In genomic region chr4:148270600-148270999, GRCh38 we compare ENCODE assay signal across 28 cellular contexts.
A peak's percentile ranks its signal among the peaks of the same experiment; 100 is the strongest.
DNase-seq lines count a peak whose midpoint lies in the region; ATAC-seq and TF ChIP-seq lines count a peak whose summit lies in the region.
"Had no signal": no experiment of that assay in that cellular context is flagged by ENCODE, and none has a peak within 500 bp of the region (broad histone marks: within the 10 kb centered on the region; RNA-seq: fewer than 3 reads in every experiment).

No MANE protein-coding gene starts in this region.

- no peaks in the 10 kb centered on the region for H3K9me3 Mint-ChIP-seq in endothelial cell (ENCODE audit: unreplicated experiment)
- H3K9me3 Mint-ChIP-seq in naive thymus-derived CD8-positive, alpha-beta T cell: peaks cover 0 to 6% (median 0%) of the 10 kb centered on the region in 9 donors
- H3K9me3 Mint-ChIP-seq: activated naive CD8-positive, alpha-beta T cell treated with anti-CD3 and anti-CD28 coated beads for 36 hours; central memory CD8-positive, alpha-beta T cell had no signal

- no peaks in the 10 kb centered on the region for H3K27me3 ChIP-seq in left lung
- H3K27me3 ChIP-seq: dorsolateral prefrontal cortex, transverse colon had no signal

- H3K4me1 ChIP-seq in left lung: no peaks in the 10 kb centered on the region
- H3K4me1 ChIP-seq: HAP-1 had no signal

- no peak overlapping the region for H3K27ac ChIP-seq in left lung
- H3K27ac ChIP-seq: transverse colon had no signal

- intact Hi-C loops in left lung (cut with DNase I): no loop called here

- H3K27me3 Mint-ChIP-seq in endothelial cell (ENCODE audit: unreplicated experiment): no peaks in the 10 kb centered on the region
- no peaks in the 10 kb centered on the region for H3K27me3 Mint-ChIP-seq in naive thymus-derived CD8-positive, alpha-beta T cell
- H3K27me3 Mint-ChIP-seq: activated naive CD8-positive, alpha-beta T cell treated with anti-CD3 and anti-CD28 coated beads for 36 hours; central memory CD8-positive, alpha-beta T cell had no signal

- DNase-seq in COLO829 (ENCODE audit: low spot score) (peak; percentile 22), NCI-H226 (peak; percentile 65), endothelial cell (ENCODE audit: low spot score) (no peak), left lung (no peak), retina (no peak)
- DNase-seq in naive thymus-derived CD8-positive, alpha-beta T cell: no peak
- DNase-seq in stimulated activated CD4-positive, alpha-beta T cell treated with anti-CD3 and anti-CD28 coated beads, Interleukin-1b, Interleukin-23, amount 100 ng/mL, for 48 hours: no peak
- DNase-seq: activated CD4-positive, alpha-beta T cell treated with anti-CD3 and anti-CD28 coated beads for 1 hour; activated CD8-positive, alpha-beta T cell treated with anti-CD3 and anti-CD28 coated beads, Interleukin-2, amount 10 ng/mL, durations not matched to agents 7 days and 5 days; activated effector memory CD4-positive, alpha-beta T cell treated with Interleukin-2 at 50 U/mL for 16 hours; activated naive CD8-positive, alpha-beta T cell treated with anti-CD3 and anti-CD28 coated beads for 36 hours; activated T-cell treated with anti-CD3 and anti-CD28 coated beads for 4 hours; aorta; dorsolateral prefrontal cortex; glutamatergic neuron; KBM-7; left cardiac atrium; MM.1S; natural killer cell; NCI-H1417; NCI-H2081 treated with DMSO at 0.1 percent for 48 hours; NCI-H345; occipital lobe; small intestine; transverse colon had no signal

- H3K36me3 Mint-ChIP-seq in endothelial cell (ENCODE audit: low read depth, unreplicated experiment): no peaks in the 10 kb centered on the region
- peaks cover 0 to 15% (median 7%) of the 10 kb centered on the region in 3 donors for H3K36me3 Mint-ChIP-seq in naive thymus-derived CD8-positive, alpha-beta T cell
- H3K36me3 Mint-ChIP-seq: natural killer cell had no signal

- no peak overlapping the region for H3K4me3 Mint-ChIP-seq in endothelial cell (ENCODE audit: unreplicated experiment)
- H3K4me3 Mint-ChIP-seq in naive thymus-derived CD8-positive, alpha-beta T cell: no peak overlapping the region
- H3K4me3 Mint-ChIP-seq: activated CD8-positive, alpha-beta T cell treated with anti-CD3 and anti-CD28 coated beads, Interleukin-2, amount 10 ng/mL, durations not matched to agents 7 days and 5 days; activated naive CD8-positive, alpha-beta T cell treated with anti-CD3 and anti-CD28 coated beads for 36 hours; central memory CD8-positive, alpha-beta T cell; natural killer cell had no signal

- H3K27ac Mint-ChIP-seq in endothelial cell (ENCODE audit: unreplicated experiment): peak overlapping the region; percentile 45
- H3K27ac Mint-ChIP-seq in naive thymus-derived CD8-positive, alpha-beta T cell: no peak overlapping the region
- H3K27ac Mint-ChIP-seq: activated CD8-positive, alpha-beta T cell treated with anti-CD3 and anti-CD28 coated beads, Interleukin-2, amount 10 ng/mL, durations not matched to agents 7 days and 5 days; activated naive CD8-positive, alpha-beta T cell treated with anti-CD3 and anti-CD28 coated beads for 36 hours; natural killer cell had no signal

- H3K4me1 Mint-ChIP-seq in endothelial cell (ENCODE audit: unreplicated experiment): peaks cover 17% of the 10 kb centered on the region
- H3K4me1 Mint-ChIP-seq in naive thymus-derived CD8-positive, alpha-beta T cell: peaks cover 25 to 69% (median 41%) of the 10 kb centered on the region in 4 donors
- H3K4me1 Mint-ChIP-seq: natural killer cell had no signal

- H3K4me3 ChIP-seq in left lung: no peak overlapping the region
- H3K4me3 ChIP-seq: dorsolateral prefrontal cortex, HAP-1, transverse colon had no signal

- POLR2A ChIA-PET in naive thymus-derived CD8-positive, alpha-beta T cell (lab: Charles Lee): interaction anchor here (0.7 kb wide), 1 partner anchor 168 kb away, joined by 3 read pairs; no protein-coding TSS in a partner anchor

- H3K36me3 ChIP-seq in left lung: no peaks in the 10 kb centered on the region
- H3K36me3 ChIP-seq: HAP-1, transverse colon had no signal

- no peaks in the 10 kb centered on the region for H3K9me3 ChIP-seq in left lung
- H3K9me3 ChIP-seq: HAP-1, transverse colon had no signal

- TF ChIP-seq CTCF in endothelial cell (IDR thresholded peaks at IDR 0.05; ENCODE audit: unreplicated experiment) (no peak), left lung (IDR thresholded peaks at IDR 0.05) (no peak)

- peak; percentile 65 for ATAC-seq in left lung
- ATAC-seq in naive thymus-derived CD8-positive, alpha-beta T cell: no peak
- no peak for ATAC-seq in GM21737 (IDR thresholded peaks at IDR 0.05; ENCODE audit: unreplicated experiment)
- ATAC-seq: activated CD8-positive, alpha-beta T cell treated with anti-CD3 and anti-CD28 coated beads, Interleukin-2, amount 10 ng/mL, durations not matched to agents 7 days and 5 days; left cardiac atrium; natural killer cell had no signal

Comparison
In these comparisons a context has a peak if more than half of its experiments do, and no peak if none do; other contexts are left out.
1. DNase-seq: peak in COLO829 (single experiment) and NCI-H226 (single experiment); none in endothelial cell (single experiment), left lung (0 of 2), retina (single experiment), naive thymus-derived CD8-positive, alpha-beta T cell (0 of 10) and stimulated activated CD4-positive, alpha-beta T cell treated with anti-CD3 and anti-CD28 coated beads, Interleukin-1b, Interleukin-23, amount 100 ng/mL, for 48 hours (single experiment).